ENCODE assay signal across 1 cellular context in the genomic region with DNA sequence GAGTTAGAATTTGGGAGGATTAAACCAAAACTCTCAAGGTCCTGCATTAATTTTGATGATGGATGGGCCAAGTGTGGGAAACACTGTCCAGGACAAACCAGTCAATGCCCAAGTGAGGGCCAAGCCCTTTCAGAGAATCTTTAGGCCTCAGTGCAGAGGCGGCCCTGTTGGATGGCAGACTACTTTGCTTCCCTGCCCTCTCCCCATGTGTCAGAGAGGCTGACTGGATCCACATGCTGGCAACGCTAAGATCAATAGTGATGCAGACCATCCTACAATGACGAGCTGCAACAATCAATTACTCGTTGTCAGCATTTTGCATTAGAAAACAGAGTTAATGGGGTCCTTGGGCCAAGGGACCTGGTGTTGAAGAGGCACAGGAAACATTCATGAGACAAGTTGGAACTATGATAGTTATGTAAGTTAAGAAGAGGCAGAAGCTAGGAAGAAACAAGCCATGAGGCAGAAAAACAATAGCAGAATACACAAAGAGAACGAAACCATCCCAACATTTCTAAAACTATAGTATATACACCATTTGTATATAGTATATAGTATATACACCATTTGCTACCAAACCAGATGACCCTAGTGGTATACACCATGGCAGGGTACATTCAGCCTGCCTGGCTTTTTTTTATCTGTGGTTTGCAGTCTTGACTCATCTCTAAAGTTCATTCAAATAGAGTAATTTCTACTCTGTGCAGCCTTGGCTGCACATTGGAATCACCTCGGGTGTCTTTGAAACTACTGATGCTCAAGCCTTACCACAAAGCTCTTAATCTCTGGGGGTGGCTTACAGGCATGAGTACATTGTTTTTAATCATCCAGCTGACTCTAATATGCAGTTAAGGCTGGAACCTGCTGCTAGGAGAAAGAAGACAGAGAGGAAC.
TF ChIP-seq lines count a peak whose summit lies in the region.

No MANE protein-coding gene starts in this region.

TF ChIP-seq in H1, 55 proteins besides CTCF, POLR2A, EP300 and RAD21 (continued from another document):
- TF ChIP-seq, protein P1, sequence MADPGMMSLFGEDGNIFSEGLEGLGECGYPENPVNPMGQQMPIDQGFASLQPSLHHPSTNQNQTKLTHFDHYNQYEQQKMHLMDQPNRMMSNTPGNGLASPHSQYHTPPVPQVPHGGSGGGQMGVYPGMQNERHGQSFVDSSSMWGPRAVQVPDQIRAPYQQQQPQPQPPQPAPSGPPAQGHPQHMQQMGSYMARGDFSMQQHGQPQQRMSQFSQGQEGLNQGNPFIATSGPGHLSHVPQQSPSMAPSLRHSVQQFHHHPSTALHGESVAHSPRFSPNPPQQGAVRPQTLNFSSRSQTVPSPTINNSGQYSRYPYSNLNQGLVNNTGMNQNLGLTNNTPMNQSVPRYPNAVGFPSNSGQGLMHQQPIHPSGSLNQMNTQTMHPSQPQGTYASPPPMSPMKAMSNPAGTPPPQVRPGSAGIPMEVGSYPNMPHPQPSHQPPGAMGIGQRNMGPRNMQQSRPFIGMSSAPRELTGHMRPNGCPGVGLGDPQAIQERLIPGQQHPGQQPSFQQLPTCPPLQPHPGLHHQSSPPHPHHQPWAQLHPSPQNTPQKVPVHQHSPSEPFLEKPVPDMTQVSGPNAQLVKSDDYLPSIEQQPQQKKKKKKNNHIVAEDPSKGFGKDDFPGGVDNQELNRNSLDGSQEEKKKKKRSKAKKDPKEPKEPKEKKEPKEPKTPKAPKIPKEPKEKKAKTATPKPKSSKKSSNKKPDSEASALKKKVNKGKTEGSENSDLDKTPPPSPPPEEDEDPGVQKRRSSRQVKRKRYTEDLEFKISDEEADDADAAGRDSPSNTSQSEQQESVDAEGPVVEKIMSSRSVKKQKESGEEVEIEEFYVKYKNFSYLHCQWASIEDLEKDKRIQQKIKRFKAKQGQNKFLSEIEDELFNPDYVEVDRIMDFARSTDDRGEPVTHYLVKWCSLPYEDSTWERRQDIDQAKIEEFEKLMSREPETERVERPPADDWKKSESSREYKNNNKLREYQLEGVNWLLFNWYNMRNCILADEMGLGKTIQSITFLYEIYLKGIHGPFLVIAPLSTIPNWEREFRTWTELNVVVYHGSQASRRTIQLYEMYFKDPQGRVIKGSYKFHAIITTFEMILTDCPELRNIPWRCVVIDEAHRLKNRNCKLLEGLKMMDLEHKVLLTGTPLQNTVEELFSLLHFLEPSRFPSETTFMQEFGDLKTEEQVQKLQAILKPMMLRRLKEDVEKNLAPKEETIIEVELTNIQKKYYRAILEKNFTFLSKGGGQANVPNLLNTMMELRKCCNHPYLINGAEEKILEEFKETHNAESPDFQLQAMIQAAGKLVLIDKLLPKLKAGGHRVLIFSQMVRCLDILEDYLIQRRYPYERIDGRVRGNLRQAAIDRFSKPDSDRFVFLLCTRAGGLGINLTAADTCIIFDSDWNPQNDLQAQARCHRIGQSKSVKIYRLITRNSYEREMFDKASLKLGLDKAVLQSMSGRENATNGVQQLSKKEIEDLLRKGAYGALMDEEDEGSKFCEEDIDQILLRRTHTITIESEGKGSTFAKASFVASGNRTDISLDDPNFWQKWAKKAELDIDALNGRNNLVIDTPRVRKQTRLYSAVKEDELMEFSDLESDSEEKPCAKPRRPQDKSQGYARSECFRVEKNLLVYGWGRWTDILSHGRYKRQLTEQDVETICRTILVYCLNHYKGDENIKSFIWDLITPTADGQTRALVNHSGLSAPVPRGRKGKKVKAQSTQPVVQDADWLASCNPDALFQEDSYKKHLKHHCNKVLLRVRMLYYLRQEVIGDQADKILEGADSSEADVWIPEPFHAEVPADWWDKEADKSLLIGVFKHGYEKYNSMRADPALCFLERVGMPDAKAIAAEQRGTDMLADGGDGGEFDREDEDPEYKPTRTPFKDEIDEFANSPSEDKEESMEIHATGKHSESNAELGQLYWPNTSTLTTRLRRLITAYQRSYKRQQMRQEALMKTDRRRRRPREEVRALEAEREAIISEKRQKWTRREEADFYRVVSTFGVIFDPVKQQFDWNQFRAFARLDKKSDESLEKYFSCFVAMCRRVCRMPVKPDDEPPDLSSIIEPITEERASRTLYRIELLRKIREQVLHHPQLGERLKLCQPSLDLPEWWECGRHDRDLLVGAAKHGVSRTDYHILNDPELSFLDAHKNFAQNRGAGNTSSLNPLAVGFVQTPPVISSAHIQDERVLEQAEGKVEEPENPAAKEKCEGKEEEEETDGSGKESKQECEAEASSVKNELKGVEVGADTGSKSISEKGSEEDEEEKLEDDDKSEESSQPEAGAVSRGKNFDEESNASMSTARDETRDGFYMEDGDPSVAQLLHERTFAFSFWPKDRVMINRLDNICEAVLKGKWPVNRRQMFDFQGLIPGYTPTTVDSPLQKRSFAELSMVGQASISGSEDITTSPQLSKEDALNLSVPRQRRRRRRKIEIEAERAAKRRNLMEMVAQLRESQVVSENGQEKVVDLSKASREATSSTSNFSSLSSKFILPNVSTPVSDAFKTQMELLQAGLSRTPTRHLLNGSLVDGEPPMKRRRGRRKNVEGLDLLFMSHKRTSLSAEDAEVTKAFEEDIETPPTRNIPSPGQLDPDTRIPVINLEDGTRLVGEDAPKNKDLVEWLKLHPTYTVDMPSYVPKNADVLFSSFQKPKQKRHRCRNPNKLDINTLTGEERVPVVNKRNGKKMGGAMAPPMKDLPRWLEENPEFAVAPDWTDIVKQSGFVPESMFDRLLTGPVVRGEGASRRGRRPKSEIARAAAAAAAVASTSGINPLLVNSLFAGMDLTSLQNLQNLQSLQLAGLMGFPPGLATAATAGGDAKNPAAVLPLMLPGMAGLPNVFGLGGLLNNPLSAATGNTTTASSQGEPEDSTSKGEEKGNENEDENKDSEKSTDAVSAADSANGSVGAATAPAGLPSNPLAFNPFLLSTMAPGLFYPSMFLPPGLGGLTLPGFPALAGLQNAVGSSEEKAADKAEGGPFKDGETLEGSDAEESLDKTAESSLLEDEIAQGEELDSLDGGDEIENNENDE (IDR thresholded peaks at IDR 0.05; ENCODE audit: insufficient replicate concordance, low read length) = no peak
- TF ChIP-seq, protein P2, sequence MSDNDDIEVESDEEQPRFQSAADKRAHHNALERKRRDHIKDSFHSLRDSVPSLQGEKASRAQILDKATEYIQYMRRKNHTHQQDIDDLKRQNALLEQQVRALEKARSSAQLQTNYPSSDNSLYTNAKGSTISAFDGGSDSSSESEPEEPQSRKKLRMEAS (IDR thresholded peaks at IDR 0.05) = 0 out of 2 replicates have a peak, but pooled peaks have one; percentile 12
TF ChIP-seq in H1: peak in this region for 2.
